ENCODE assay signal across 1 cellular context in the genomic region with DNA sequence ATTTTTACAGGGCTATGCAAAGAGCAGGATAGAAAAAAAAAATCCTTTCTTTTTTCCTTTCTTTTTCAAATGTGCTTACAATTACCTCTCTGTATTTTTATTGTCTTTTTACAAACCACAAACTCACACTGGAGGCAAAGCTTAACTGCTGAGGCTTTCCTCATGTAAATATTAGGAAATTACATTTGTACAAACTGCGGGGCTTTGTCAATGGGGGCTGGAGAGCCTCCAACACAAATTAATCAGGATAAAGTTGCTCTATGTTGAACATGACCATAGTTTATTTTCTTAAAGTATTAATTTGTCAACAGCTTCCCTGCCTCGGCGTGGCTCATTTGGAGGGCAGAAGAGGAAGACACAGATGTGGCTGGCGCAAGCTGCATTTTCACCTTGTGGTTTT.
TF ChIP-seq lines count a peak whose summit lies in the region.

No MANE protein-coding gene starts in this region.

TF ChIP-seq in HEK293, 187 proteins besides CTCF, POLR2A, EP300 and RAD21 (continued from another document):
- TF ChIP-seq, protein P1, sequence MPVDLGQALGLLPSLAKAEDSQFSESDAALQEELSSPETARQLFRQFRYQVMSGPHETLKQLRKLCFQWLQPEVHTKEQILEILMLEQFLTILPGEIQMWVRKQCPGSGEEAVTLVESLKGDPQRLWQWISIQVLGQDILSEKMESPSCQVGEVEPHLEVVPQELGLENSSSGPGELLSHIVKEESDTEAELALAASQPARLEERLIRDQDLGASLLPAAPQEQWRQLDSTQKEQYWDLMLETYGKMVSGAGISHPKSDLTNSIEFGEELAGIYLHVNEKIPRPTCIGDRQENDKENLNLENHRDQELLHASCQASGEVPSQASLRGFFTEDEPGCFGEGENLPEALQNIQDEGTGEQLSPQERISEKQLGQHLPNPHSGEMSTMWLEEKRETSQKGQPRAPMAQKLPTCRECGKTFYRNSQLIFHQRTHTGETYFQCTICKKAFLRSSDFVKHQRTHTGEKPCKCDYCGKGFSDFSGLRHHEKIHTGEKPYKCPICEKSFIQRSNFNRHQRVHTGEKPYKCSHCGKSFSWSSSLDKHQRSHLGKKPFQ (tag by site-specific recombination; IDR thresholded peaks at IDR 0.05) = 0 out of 2 replicates have a peak, but pooled peaks have one; percentile 28
- TF ChIP-seq ZBTB48 (tag by site-specific recombination; IDR thresholded peaks at IDR 0.05) = no peak
- 0 out of 2 replicates have a peak, but pooled peaks have one; percentile 26 for TF ChIP-seq ZBTB21 (tag by site-specific recombination; IDR thresholded peaks at IDR 0.05)
- TF ChIP-seq ZEB2 (tag by site-specific recombination; IDR thresholded peaks at IDR 0.05) = peak; percentile 50; the same call in 1 of the 2 replicates
- no peak for TF ChIP-seq SCRT2 (tag by site-specific recombination; IDR thresholded peaks at IDR 0.05)
- TF ChIP-seq ZNF175 (tag by site-specific recombination; IDR thresholded peaks at IDR 0.05) = no peak
- TF ChIP-seq ZNF701 (tag by site-specific recombination; IDR thresholded peaks at IDR 0.05) = no peak
- no peak for TF ChIP-seq ZNF2 (tag by site-specific recombination; IDR thresholded peaks at IDR 0.05)
- TF ChIP-seq YY2 (tag by site-specific recombination; IDR thresholded peaks at IDR 0.05) = no peak
- TF ChIP-seq, protein P2, sequence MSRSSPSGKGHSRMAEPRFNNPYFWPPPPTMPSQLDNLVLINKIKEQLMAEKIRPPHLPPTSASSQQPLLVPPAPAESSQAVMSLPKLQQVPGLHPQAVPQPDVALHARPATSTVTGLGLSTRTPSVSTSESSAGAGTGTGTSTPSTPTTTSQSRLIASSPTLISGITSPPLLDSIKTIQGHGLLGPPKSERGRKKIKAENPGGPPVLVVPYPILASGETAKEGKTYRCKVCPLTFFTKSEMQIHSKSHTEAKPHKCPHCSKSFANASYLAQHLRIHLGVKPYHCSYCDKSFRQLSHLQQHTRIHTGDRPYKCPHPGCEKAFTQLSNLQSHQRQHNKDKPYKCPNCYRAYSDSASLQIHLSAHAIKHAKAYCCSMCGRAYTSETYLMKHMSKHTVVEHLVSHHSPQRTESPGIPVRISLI (tag by site-specific recombination; IDR thresholded peaks at IDR 0.05) = peak; percentile 86
- TF ChIP-seq ZNF654 (tag by site-specific recombination; IDR thresholded peaks at IDR 0.05; ENCODE audit: low read depth) = no peak
- no peak for TF ChIP-seq ZNF792 (tag by site-specific recombination; IDR thresholded peaks at IDR 0.05)
- TF ChIP-seq ZNF239 (tag by site-specific recombination; IDR thresholded peaks at IDR 0.05) = no peak
- TF ChIP-seq ZNF416 (tag by site-specific recombination; IDR thresholded peaks at IDR 0.05) = no peak
- TF ChIP-seq ZBTB20 (tag by site-specific recombination; IDR thresholded peaks at IDR 0.05) = no peak
- TF ChIP-seq, protein P3, sequence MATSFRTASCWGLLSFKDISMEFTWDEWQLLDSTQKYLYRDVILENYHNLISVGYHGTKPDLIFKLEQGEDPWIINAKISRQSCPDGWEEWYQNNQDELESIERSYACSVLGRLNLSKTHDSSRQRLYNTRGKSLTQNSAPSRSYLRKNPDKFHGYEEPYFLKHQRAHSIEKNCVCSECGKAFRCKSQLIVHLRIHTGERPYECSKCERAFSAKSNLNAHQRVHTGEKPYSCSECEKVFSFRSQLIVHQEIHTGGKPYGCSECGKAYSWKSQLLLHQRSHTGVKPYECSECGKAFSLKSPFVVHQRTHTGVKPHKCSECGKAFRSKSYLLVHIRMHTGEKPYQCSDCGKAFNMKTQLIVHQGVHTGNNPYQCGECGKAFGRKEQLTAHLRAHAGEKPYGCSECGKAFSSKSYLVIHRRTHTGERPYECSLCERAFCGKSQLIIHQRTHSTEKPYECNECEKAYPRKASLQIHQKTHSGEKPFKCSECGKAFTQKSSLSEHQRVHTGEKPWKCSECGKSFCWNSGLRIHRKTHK (tag by site-specific recombination; IDR thresholded peaks at IDR 0.05) = no peak
